15 cellular contexts compared by ENCODE assay signal in genomic region chr1:47651311-47652089, GRCh38.
DNase-seq lines count a peak whose midpoint lies in the region; ATAC-seq and TF ChIP-seq lines count a peak whose summit lies in the region.
"Had no signal": no experiment of that assay in that cellular context is flagged by ENCODE, and none has a peak within 500 bp of the region (broad histone marks: within the 10 kb centered on the region; RNA-seq: fewer than 3 reads in every experiment).

No MANE protein-coding gene starts in this region.

- no peak overlapping the region for H3K4me3 Mint-ChIP-seq in activated naive CD4-positive, alpha-beta T cell treated with anti-CD3 and anti-CD28 coated beads, Interleukin-2, amount 10 ng/mL, durations not matched to agents 7 days and 5 days
- H3K4me3 Mint-ChIP-seq: CD8-positive, alpha-beta T cell; T-cell had no signal

- DNase-seq in NCI-H748 (lab: John Stamatoyannopoulos, UW; ENCODE audit: unreplicated experiment) (peak; percentile 28), NCI-H748 treated with DMSO at 0.1 percent for 48 hours (lab: John Stamatoyannopoulos, UW) (no peak), coronary artery (ENCODE audit: low spot score) (peak; percentile 67), upper lobe of right lung (peak; percentile 28)
- DNase-seq in activated naive CD4-positive, alpha-beta T cell treated with anti-CD3 and anti-CD28 coated beads, Interleukin-2, amount 10 ng/mL, durations not matched to agents 7 days and 5 days, result no peak
- DNase-seq in activated T-cell treated with anti-CD3 and anti-CD28 coated beads, Interleukin-2, amount 50 U/mL, for 1 hour, result no peak
- DNase-seq: caudate nucleus; CD8-positive, alpha-beta T cell; MM.1S; OCI-M1; stimulated activated CD4-positive, alpha-beta T cell treated with anti-CD3 and anti-CD28 coated beads, Interleukin-2, amount 100 ng/mL, for 48 hours had no signal

- TF ChIP-seq CTCF in coronary artery (IDR thresholded peaks at IDR 0.05) (no peak), upper lobe of right lung (IDR thresholded peaks at IDR 0.05) (no peak)

- H3K36me3 ChIP-seq in muscle layer of duodenum (ENCODE audit: control insufficient read depth in 1 of 2, insufficient read depth in 2 of 2, low read length in 2 of 2), result no peaks in the 10 kb centered on the region
- H3K36me3 ChIP-seq in upper lobe of right lung, result no peaks in the 10 kb centered on the region

- CTCF ChIA-PET in activated naive CD4-positive, alpha-beta T cell treated with anti-CD3 and anti-CD28 coated beads, Interleukin-2, amount 10 ng/mL, durations not matched to agents 7 days and 5 days (lab: Charles Lee), result no interaction called here

- H3K27me3 ChIP-seq in muscle layer of duodenum (ENCODE audit: low read depth, low read length) (no peaks in the 10 kb centered on the region), upper lobe of right lung (no peaks in the 10 kb centered on the region)

- H3K27me3 Mint-ChIP-seq in activated naive CD4-positive, alpha-beta T cell treated with anti-CD3 and anti-CD28 coated beads, Interleukin-2, amount 10 ng/mL, durations not matched to agents 7 days and 5 days, result peaks cover 7% of the 10 kb centered on the region

- no peaks in the 10 kb centered on the region for H3K4me1 ChIP-seq in muscle layer of duodenum (ENCODE audit: control insufficient read depth in 1 of 2, insufficient read depth in 2 of 2, low read length in 2 of 2)
- H3K4me1 ChIP-seq in upper lobe of right lung, result no peaks in the 10 kb centered on the region

- H3K4me1 Mint-ChIP-seq in activated naive CD4-positive, alpha-beta T cell treated with anti-CD3 and anti-CD28 coated beads, Interleukin-2, amount 10 ng/mL, durations not matched to agents 7 days and 5 days, result no peaks in the 10 kb centered on the region
- H3K4me1 Mint-ChIP-seq: T-cell had no signal

- peak overlapping the region in 1 of 2 donors; percentile 8 for H3K27ac ChIP-seq in coronary artery
- peak overlapping the region; percentile 30 for H3K27ac ChIP-seq in muscle layer of duodenum (ENCODE audit: low read length)
- H3K27ac ChIP-seq in upper lobe of right lung, result no peak overlapping the region

- H3K36me3 Mint-ChIP-seq in activated naive CD4-positive, alpha-beta T cell treated with anti-CD3 and anti-CD28 coated beads, Interleukin-2, amount 10 ng/mL, durations not matched to agents 7 days and 5 days, result no peaks in the 10 kb centered on the region
- H3K36me3 Mint-ChIP-seq: CD8-positive, alpha-beta T cell; T-cell had no signal

- H3K9me3 Mint-ChIP-seq in activated naive CD4-positive, alpha-beta T cell treated with anti-CD3 and anti-CD28 coated beads, Interleukin-2, amount 10 ng/mL, durations not matched to agents 7 days and 5 days, result no peaks in the 10 kb centered on the region
- H3K9me3 Mint-ChIP-seq: CD8-positive, alpha-beta T cell; T-cell had no signal

- H3K4me3 ChIP-seq in coronary artery (no peak overlapping the region), muscle layer of duodenum (ENCODE audit: low read depth in 1 of 2, low read length in 2 of 2) (no peak overlapping the region), upper lobe of right lung (no peak overlapping the region)

- no peak overlapping the region for H3K27ac Mint-ChIP-seq in activated naive CD4-positive, alpha-beta T cell treated with anti-CD3 and anti-CD28 coated beads, Interleukin-2, amount 10 ng/mL, durations not matched to agents 7 days and 5 days
- H3K27ac Mint-ChIP-seq: CD8-positive, alpha-beta T cell; T-cell had no signal

- no peak for ATAC-seq in upper lobe of right lung
- ATAC-seq in GM21737 (IDR thresholded peaks at IDR 0.05; ENCODE audit: unreplicated experiment), result no peak
- ATAC-seq: activated CD4-positive, CD25-positive, alpha-beta regulatory T cell treated with anti-CD3 and anti-CD28 coated beads, Interleukin-2, amount 50 U/mL, for 24 hours; CD8-positive, alpha-beta T cell; T-cell had no signal

- H3K9me3 ChIP-seq in muscle layer of duodenum (ENCODE audit: control insufficient read depth in 1 of 2, low read length in 2 of 2), result no peaks in the 10 kb centered on the region
- no peaks in the 10 kb centered on the region for H3K9me3 ChIP-seq in upper lobe of right lung

- intact Hi-C loops in upper lobe of right lung (cut with DNase I), result loop anchor here (10.0 kb wide), 1 partner anchor 87 kb away; no protein-coding TSS in a partner anchor

Comparison
In these comparisons a context has a peak if more than half of its experiments do, and no peak if none do; other contexts are left out.
1. DNase-seq: peak in NCI-H748 (single experiment), coronary artery (single experiment) and upper lobe of right lung (single experiment); none in NCI-H748 treated with DMSO at 0.1 percent for 48 hours (single experiment), activated naive CD4-positive, alpha-beta T cell treated with anti-CD3 and anti-CD28 coated beads, Interleukin-2, amount 10 ng/mL, durations not matched to agents 7 days and 5 days (single experiment) and activated T-cell treated with anti-CD3 and anti-CD28 coated beads, Interleukin-2, amount 50 U/mL, for 1 hour (single experiment).